1 cellular context compared by ENCODE assay signal in genomic region chr21:44761747-44762208, GRCh38.
TF ChIP-seq lines count a peak whose summit lies in the region.

No MANE protein-coding gene starts in this region.

TF ChIP-seq in H1, 55 proteins besides CTCF, POLR2A, EP300 and RAD21:
- no peak for TF ChIP-seq TAF7 (optimal IDR thresholded peaks at IDR 0.05; ENCODE audit: borderline replicate concordance, low read depth, low read length)
- TF ChIP-seq TBP (IDR thresholded peaks at IDR 0.05; ENCODE audit: low read depth, low read length): no peak
- no peak for TF ChIP-seq EZH2 (IDR thresholded peaks at IDR 0.05; ENCODE audit: low read depth, low read length, severe bottlenecking)
- TF ChIP-seq KDM1A (IDR thresholded peaks at IDR 0.05; ENCODE audit: borderline replicate concordance, low read length): no peak
- no peak for TF ChIP-seq SP4 (IDR thresholded peaks at IDR 0.05; ENCODE audit: low read length)
- TF ChIP-seq SIN3A (conservative IDR thresholded peaks at IDR 0.05 in 1 of 2, IDR thresholded peaks at IDR 0.05 in 1 of 2; ENCODE audit: low read depth in 1 of 2, low read length in 2 of 2): no peak
- TF ChIP-seq PHF8 (conservative IDR thresholded peaks at IDR 0.05; ENCODE audit: low read depth, low read length): no peak
- TF ChIP-seq POU5F1 (IDR thresholded peaks at IDR 0.05; ENCODE audit: low read depth, low read length): no peak
- no peak for TF ChIP-seq ATF2 (IDR thresholded peaks at IDR 0.05; ENCODE audit: low read length)
- TF ChIP-seq GTF2F1 (IDR thresholded peaks at IDR 0.05; ENCODE audit: borderline replicate concordance, low read depth, low read length): no peak
- no peak for TF ChIP-seq CHD7 (IDR thresholded peaks at IDR 0.05; ENCODE audit: insufficient replicate concordance, low read length)
- no peak for TF ChIP-seq SP1 (IDR thresholded peaks at IDR 0.05; ENCODE audit: low read depth, low read length)
- TF ChIP-seq BACH1 (IDR thresholded peaks at IDR 0.05; ENCODE audit: low read length): no peak
- TF ChIP-seq JUND (IDR thresholded peaks at IDR 0.05; ENCODE audit: low read length): no peak
- no peak for TF ChIP-seq POLR2AphosphoS5 (IDR thresholded peaks at IDR 0.05; ENCODE audit: low read depth, low read length)
- no peak for TF ChIP-seq GABPA (IDR thresholded peaks at IDR 0.05; ENCODE audit: borderline replicate concordance, insufficient read depth, low read length)
- TF ChIP-seq HDAC6 (IDR thresholded peaks at IDR 0.05; ENCODE audit: low read depth, low read length): no peak
- no peak for TF ChIP-seq CREB1 (IDR thresholded peaks at IDR 0.05)
